In genomic region chr5:78320461-78320860, GRCh38 we compare ENCODE assay signal across 8 cellular contexts. TPM values are rescaled to one million over a fixed set of nuclear protein-coding genes. Genes with fewer than 3 reads are reported as not detected.
DNase-seq lines count a peak whose midpoint lies in the region; ATAC-seq, FAIRE-seq and TF ChIP-seq lines count a peak whose summit lies in the region.

No MANE protein-coding gene starts in this region.

- H3K4me1 Mint-ChIP-seq in brain = peaks cover 17% of the 10 kb centered on the region

- peak; percentile 51 for DNase-seq in NCI-H1105 treated with DMSO at 0.1 percent for 48 hours (lab: John Stamatoyannopoulos, UW)
- DNase-seq in NCI-H1105 (lab: John Stamatoyannopoulos, UW) = no peak
- DNase-seq in NCI-H1436 treated with DMSO at 0.1 percent for 48 hours (lab: John Stamatoyannopoulos, UW) = peak; percentile 26
- DNase-seq in medulla oblongata (ENCODE audit: extremely low spot score) = peak; percentile 50
- no peak for DNase-seq in OCI-M2 (lab: John Stamatoyannopoulos, UW; ENCODE audit: unreplicated experiment)
- DNase-seq in urothelium cell line (ENCODE audit: low spot score) = no peak

- no peaks in the 10 kb centered on the region for H3K36me3 Mint-ChIP-seq in brain

- no peak for ATAC-seq in GM21381 (IDR thresholded peaks at IDR 0.05; ENCODE audit: unreplicated experiment)

- TF ChIP-seq CTCF in brain (conservative IDR thresholded peaks at IDR 0.05) = peak; percentile 68 to 70

- H3K27ac Mint-ChIP-seq in brain = peak overlapping the region in 1 of 5 experiments; percentile 14

- no peak for FAIRE-seq in urothelium cell line (lab: Jason Lieb, UNC)

- peaks cover 4% of the 10 kb centered on the region for H3K27me3 Mint-ChIP-seq in brain

- peaks cover 0 to 1% (median 0%) of the 10 kb centered on the region in 5 experiments for H3K9me3 Mint-ChIP-seq in brain

- H3K4me3 Mint-ChIP-seq in brain = no peak overlapping the region

RNA-seq across cellular contexts. Expression of gene AP3B1, which starts 26.0 kb away (rescaled TPM):
- polyA plus RNA-seq in brain (ENCODE audit: insufficient read depth, low read depth, low replicate concordance) = 19.9 TPM

RNA-seq across cellular contexts. Expression of gene SCAMP1, which starts 40.0 kb away (rescaled TPM):
- polyA plus RNA-seq in brain (ENCODE audit: insufficient read depth, low read depth, low replicate concordance) = 30.7 TPM

Comparison
In these comparisons a context has a peak if more than half of its experiments do, and no peak if none do; other contexts are left out.
1. DNase-seq: peak in NCI-H1105 treated with DMSO at 0.1 percent for 48 hours (single experiment), NCI-H1436 treated with DMSO at 0.1 percent for 48 hours (single experiment) and medulla oblongata (single experiment); none in NCI-H1105 (single experiment), OCI-M2 (single experiment) and urothelium cell line (single experiment).